In the genomic region with DNA sequence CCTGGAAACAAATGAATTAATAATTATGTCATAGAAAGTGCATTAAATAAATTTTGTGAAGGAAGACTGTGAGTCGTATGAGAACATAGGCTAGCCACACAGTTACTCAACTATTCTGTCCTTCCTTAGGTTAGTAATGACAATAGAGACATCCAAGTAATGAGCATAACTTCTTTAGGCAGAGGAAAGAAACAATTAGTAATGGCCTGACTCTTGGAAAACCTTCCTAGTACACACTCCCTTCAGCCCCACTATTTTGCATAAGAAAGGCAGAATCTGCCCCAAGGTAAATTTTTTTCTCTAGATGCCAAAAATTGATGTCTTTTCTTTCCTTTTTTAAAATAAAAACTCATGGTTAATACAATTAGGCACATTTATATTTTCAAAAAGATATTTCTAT, we compare ENCODE assay signal across 22 cellular contexts.
"Had no signal": no experiment of that assay in that cellular context is flagged by ENCODE, and none has a peak within 500 bp of the region (broad histone marks: within the 10 kb centered on the region; RNA-seq: fewer than 3 reads in every experiment).

No MANE protein-coding gene starts in this region.

- ATAC-seq: effector memory CD8-positive, alpha-beta T cell; gastrocnemius medialis; left lobe of liver; natural killer cell; psoas muscle; right cardiac atrium; stimulated activated naive CD8-positive, alpha-beta T cell treated with anti-CD3 and anti-CD28 coated beads, Interleukin-15, amount 100 ng/mL, for 72 hours had no signal

- H3K4me1 Mint-ChIP-seq: memory B cell; natural killer cell; stimulated activated naive CD8-positive, alpha-beta T cell treated with anti-CD3 and anti-CD28 coated beads, Interleukin-15, amount 100 ng/mL, for 72 hours had no signal

- H3K9me3 Mint-ChIP-seq: memory B cell had no signal

- H3K9me3 ChIP-seq: gastrocnemius medialis, ovary, psoas muscle, thyroid gland had no signal

- H3K27ac Mint-ChIP-seq: effector memory CD8-positive, alpha-beta T cell; memory B cell; natural killer cell; stimulated activated naive CD8-positive, alpha-beta T cell treated with anti-CD3 and anti-CD28 coated beads, Interleukin-15, amount 100 ng/mL, for 72 hours; type B pancreatic cell had no signal

- H3K4me3 Mint-ChIP-seq: effector memory CD8-positive, alpha-beta T cell; memory B cell; natural killer cell; stimulated activated naive CD8-positive, alpha-beta T cell treated with anti-CD3 and anti-CD28 coated beads, Interleukin-15, amount 100 ng/mL, for 72 hours; type B pancreatic cell had no signal

- H3K27me3 ChIP-seq: gastrocnemius medialis, ovary, thyroid gland had no signal

- H3K4me1 ChIP-seq: gastrocnemius medialis, psoas muscle, thyroid gland had no signal

- DNase-seq: effector memory CD8-positive, alpha-beta T cell; gastrocnemius medialis; head of caudate nucleus; kidney; natural killer cell; occipital lobe; ovary; posterior cingulate gyrus; psoas muscle; right cardiac atrium; stimulated activated CD4-positive, alpha-beta T cell treated with anti-CD3 and anti-CD28 coated beads, Interleukin-15, amount 100 ng/mL, for 24 hours; stimulated activated CD4-positive, alpha-beta T cell treated with anti-CD3 and anti-CD28 coated beads, Interleukin-2, amount 100 ng/mL, for 48 hours; stimulated activated CD8-positive, alpha-beta memory T cell treated with anti-CD3 and anti-CD28 coated beads, Interleukin-4, amount 100 ng/mL, for 48 hours; stimulated activated naive CD4-positive, alpha-beta T cell; stimulated activated naive CD8-positive, alpha-beta T cell treated with anti-CD3 and anti-CD28 coated beads, Interleukin-15, amount 100 ng/mL, for 72 hours; thyroid gland had no signal

- H3K4me3 ChIP-seq: coronary artery, gastrocnemius medialis, lung, ovary, psoas muscle, skin epidermis, thyroid gland had no signal

- H3K36me3 Mint-ChIP-seq: memory B cell, type B pancreatic cell had no signal

- H3K27ac ChIP-seq: coronary artery, gastrocnemius medialis, ovary, psoas muscle, skin epidermis, thyroid gland had no signal

- H3K36me3 ChIP-seq: gastrocnemius medialis, ovary, thyroid gland had no signal

- H3K27me3 Mint-ChIP-seq: effector memory CD8-positive, alpha-beta T cell; memory B cell; stimulated activated naive CD8-positive, alpha-beta T cell treated with anti-CD3 and anti-CD28 coated beads, Interleukin-15, amount 100 ng/mL, for 72 hours; type B pancreatic cell had no signal
